8 cellular contexts compared by ENCODE assay signal in genomic region chr10:50605280-50606270, GRCh38. TPM values are rescaled to one million over a fixed set of nuclear protein-coding genes. Genes with fewer than 3 reads are reported as not detected.
A peak's percentile ranks its signal among the peaks of the same experiment; 100 is the strongest.
DNase-seq lines count a peak whose midpoint lies in the region; ATAC-seq and TF ChIP-seq lines count a peak whose summit lies in the region.

No MANE protein-coding gene starts in this region.

- H3K27me3 ChIP-seq in CD4-positive, CD25-positive, alpha-beta regulatory T cell (ENCODE audit: control insufficient read depth, insufficient read depth, low read length), result no peaks in the 10 kb centered on the region
- no peaks in the 10 kb centered on the region for H3K27me3 ChIP-seq in prostate gland (replicated peaks; ENCODE audit: insufficient read depth)

- peak overlapping the region; percentile 63 for H3K27ac ChIP-seq in CD4-positive, CD25-positive, alpha-beta regulatory T cell (ENCODE audit: insufficient read depth, low read length, poor library complexity, severe bottlenecking)
- H3K27ac ChIP-seq in prostate gland, result peak overlapping the region; percentile 28 to 62

- H3K4me3 ChIP-seq in CD4-positive, CD25-positive, alpha-beta regulatory T cell (ENCODE audit: low read depth, low read length), result peak overlapping the region; percentile 71
- H3K4me3 ChIP-seq in prostate gland, result no peak overlapping the region

- H3K9me3 Mint-ChIP-seq in CD4-positive, CD25-positive, alpha-beta regulatory T cell, result no peaks in the 10 kb centered on the region

- WGBS in prostate gland, result 59% methylated on average over 3 of the region's 3 CpGs

- ATAC-seq in CD4-positive, CD25-positive, alpha-beta regulatory T cell (ENCODE audit: low read depth in 2 of 2), result no peak
- ATAC-seq in GM19025 (IDR thresholded peaks at IDR 0.05; ENCODE audit: low read depth, unreplicated experiment), result peak; percentile 80
- peak; percentile 68 for ATAC-seq in HG03159 (IDR thresholded peaks at IDR 0.05; ENCODE audit: unreplicated experiment)

- H3K27ac Mint-ChIP-seq in CD4-positive, CD25-positive, alpha-beta regulatory T cell, result peak overlapping the region; percentile 45 to 93 (median 87)

- H3K4me1 Mint-ChIP-seq in CD4-positive, CD25-positive, alpha-beta regulatory T cell, result peaks cover 50 to 88% (median 73%) of the 10 kb centered on the region in 4 donors

- no peak for TF ChIP-seq CTCF in prostate gland (IDR thresholded peaks at IDR 0.05)

- no peaks in the 10 kb centered on the region for H3K27me3 Mint-ChIP-seq in CD4-positive, CD25-positive, alpha-beta regulatory T cell

- H3K4me3 Mint-ChIP-seq in CD4-positive, CD25-positive, alpha-beta regulatory T cell, result peak overlapping the region; percentile 20 to 72 (median 66)

- H3K36me3 Mint-ChIP-seq in CD4-positive, CD25-positive, alpha-beta regulatory T cell, result peaks cover 4% of the 10 kb centered on the region

- H3K36me3 ChIP-seq in CD4-positive, CD25-positive, alpha-beta regulatory T cell (ENCODE audit: control insufficient read depth, insufficient read depth, low read length), result no peaks in the 10 kb centered on the region
- no peaks in the 10 kb centered on the region for H3K36me3 ChIP-seq in prostate gland

- peaks cover 47% of the 10 kb centered on the region for H3K4me1 ChIP-seq in CD4-positive, CD25-positive, alpha-beta regulatory T cell (ENCODE audit: control insufficient read depth, insufficient read depth, low read length, poor library complexity, severe bottlenecking)
- H3K4me1 ChIP-seq in prostate gland (replicated peaks), result peaks cover 19% of the 10 kb centered on the region

- intact Hi-C loops in prostate gland (cut with DNase I), result no loop called here

- no peaks in the 10 kb centered on the region for H3K9me3 ChIP-seq in CD4-positive, CD25-positive, alpha-beta regulatory T cell (ENCODE audit: control insufficient read depth in 2 of 2, low read length in 2 of 2)
- H3K9me3 ChIP-seq in prostate gland, result no peaks in the 10 kb centered on the region

- in situ Hi-C loops in SK-MEL-5 (cut with HindIII; ENCODE audit: low pct_unique_long_range_greater_than_20kb, low sequenced_read_pairs), result no loop called here

- no peak for DNase-seq in CD4-positive, CD25-positive, alpha-beta regulatory T cell
- peak; percentile 16 for DNase-seq in SK-MEL-5 (ENCODE audit: low read depth, low spot score)
- DNase-seq in fibroblast of gingiva (ENCODE audit: low read depth), result peak; percentile 74
- DNase-seq in prostate gland (ENCODE audit: low spot score), result peak; percentile 90
- DNase-seq in stimulated activated CD4-positive, alpha-beta T cell treated with anti-CD3 and anti-CD28 coated beads, Interleukin-2, amount 100 ng/mL, for 48 hours, result no peak
- no peak for DNase-seq in UCSD-AML1 (lab: John Stamatoyannopoulos, UW; ENCODE audit: unreplicated experiment)

- no peak for TF ChIP-seq POLR2A in prostate gland (IDR thresholded peaks at IDR 0.05)

RNA-seq across cellular contexts. Expression of gene SGMS1, which starts 18.2 kb away (rescaled TPM):
- total RNA-seq in CD4-positive, CD25-positive, alpha-beta regulatory T cell, result 241 TPM
- 10 to 100 TPM; 25.7 to 34.3 (median 31.4) TPM for polyA plus RNA-seq in CD4-positive, CD25-positive, alpha-beta regulatory T cell
- total RNA-seq in SK-MEL-5 (2014; rRNA removed; shearing (Covaris generic)), result 5.8 and 8.3 TPM in 2 replicates
- polyA plus RNA-seq in SK-MEL-5 (2015; cell fraction: cytosol; rRNA removed), result 4.9 and 5.0 TPM in 2 replicates
- polyA plus RNA-seq in SK-MEL-5 (2015; cell fraction: nucleus; rRNA removed), result 2.7 and 4.8 TPM in 2 replicates
- total RNA-seq in prostate gland, result 10 to 100 TPM; 67.0 to 68.2 TPM

Comparison
In these comparisons a context has a peak if more than half of its experiments do, and no peak if none do; other contexts are left out.
1. ATAC-seq: peak in GM19025 (single experiment) and HG03159 (single experiment); none in CD4-positive, CD25-positive, alpha-beta regulatory T cell (0 of 2).
2. DNase-seq: peak in SK-MEL-5 (single experiment), fibroblast of gingiva (single experiment) and prostate gland (single experiment); none in CD4-positive, CD25-positive, alpha-beta regulatory T cell (0 of 3), stimulated activated CD4-positive, alpha-beta T cell treated with anti-CD3 and anti-CD28 coated beads, Interleukin-2, amount 100 ng/mL, for 48 hours (0 of 2) and UCSD-AML1 (single experiment).